In the genomic region with DNA sequence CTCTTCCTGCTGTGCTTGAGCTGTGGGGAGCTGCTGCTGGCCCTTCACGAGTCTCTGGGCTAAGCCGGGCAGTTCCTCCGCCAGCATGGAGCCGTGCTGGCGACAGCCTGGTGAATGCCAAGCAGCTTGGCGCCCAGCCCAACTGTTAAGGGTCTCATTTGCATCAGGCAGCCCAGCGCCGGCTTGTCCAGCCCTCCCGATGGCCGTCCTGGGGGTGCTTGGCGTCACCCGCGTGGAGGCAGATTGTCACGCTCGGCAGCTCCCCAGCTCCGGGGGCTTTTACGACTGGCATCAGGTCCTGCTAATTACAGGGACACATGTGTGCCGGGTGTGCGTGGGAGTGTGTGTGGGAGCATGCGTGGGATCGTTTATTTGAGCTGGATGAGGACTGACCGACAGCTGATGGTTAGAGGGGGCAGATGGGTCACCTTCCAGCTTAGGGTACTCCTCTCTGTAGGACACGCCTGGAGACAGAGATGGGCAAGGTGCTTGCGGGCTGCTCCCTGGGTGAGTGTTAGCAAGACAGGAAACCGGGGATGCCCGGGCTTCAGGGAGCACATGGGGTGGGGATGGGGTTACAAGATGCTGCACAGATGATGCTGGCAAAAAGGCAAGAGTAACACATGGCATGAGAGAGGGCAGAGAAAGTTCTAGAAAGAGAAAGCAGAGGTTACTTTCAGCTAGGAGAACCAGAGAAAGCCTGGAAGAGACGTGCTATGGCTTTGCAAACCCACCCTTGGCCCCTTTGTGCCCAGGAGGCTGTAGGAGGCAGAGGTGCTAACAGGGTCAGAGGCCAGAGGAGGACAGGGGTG, we compare ENCODE assay signal across 15 cellular contexts.
DNase-seq lines count a peak whose midpoint lies in the region; ATAC-seq and TF ChIP-seq lines count a peak whose summit lies in the region.
"Had no signal": no experiment of that assay in that cellular context is flagged by ENCODE, and none has a peak within 500 bp of the region (broad histone marks: within the 10 kb centered on the region; RNA-seq: fewer than 3 reads in every experiment).

No MANE protein-coding gene starts in this region.

- ATAC-seq in left cardiac atrium (peak in 1 of 2 donors; percentile 60), upper lobe of right lung (peak; percentile 55)
- ATAC-seq: A549, T-helper 17 cell had no signal

- peak; percentile 48 for DNase-seq in left cardiac atrium
- DNase-seq in right atrium auricular region (ENCODE audit: low spot score), result no peak
- DNase-seq in NCI-H345 treated with DMSO at 0.1 percent for 48 hours (lab: John Stamatoyannopoulos, UW; ENCODE audit: unreplicated experiment), result peak; percentile 55
- DNase-seq in coronary artery (ENCODE audit: low spot score), result no peak
- peak; percentile 83 for DNase-seq in upper lobe of right lung
- no peak for DNase-seq in effector CD8-positive, alpha-beta T cell (lab: John Stamatoyannopoulos, UW)
- no peak for DNase-seq in 8988T
- no peak for DNase-seq in SW480 (ENCODE audit: low spot score)
- DNase-seq: activated CD4-positive, alpha-beta T cell treated with anti-CD3 and anti-CD28 coated beads, Interleukin-2, amount 10 ng/mL, durations not matched to agents 7 days and 5 days; activated T-cell treated with anti-CD3 and anti-CD28 coated beads, Interleukin-2, amount 50 U/mL, for 48 hours; amniotic stem cell; MV-4-11; stimulated activated CD4-positive, alpha-beta T cell treated with anti-CD3 and anti-CD28 coated beads, Interleukin-12 subunit alpha, Interleukin-12 subunit beta, amount 100 ng/mL, for 4 hours; T-helper 17 cell had no signal

- H3K36me3 ChIP-seq in right atrium auricular region (no peaks in the 10 kb centered on the region), upper lobe of right lung (no peaks in the 10 kb centered on the region)

- H3K9me3 ChIP-seq in right atrium auricular region (no peaks in the 10 kb centered on the region), upper lobe of right lung (no peaks in the 10 kb centered on the region)
- H3K9me3 ChIP-seq: A549 had no signal

- no peaks in the 10 kb centered on the region for H3K4me1 ChIP-seq in right atrium auricular region
- no peaks in the 10 kb centered on the region for H3K4me1 ChIP-seq in upper lobe of right lung
- H3K4me1 ChIP-seq: A549 had no signal

- no peak overlapping the region for H3K27ac ChIP-seq in right atrium auricular region
- H3K27ac ChIP-seq in coronary artery, result no peak overlapping the region
- no peak overlapping the region for H3K27ac ChIP-seq in upper lobe of right lung
- H3K27ac ChIP-seq: A549 had no signal

- no peak overlapping the region for H3K4me3 ChIP-seq in right atrium auricular region
- H3K4me3 ChIP-seq in coronary artery, result peak overlapping the region; percentile 34
- no peak overlapping the region for H3K4me3 ChIP-seq in upper lobe of right lung
- H3K4me3 ChIP-seq: A549 had no signal

- H3K27me3 ChIP-seq in right atrium auricular region, result no peaks in the 10 kb centered on the region
- no peaks in the 10 kb centered on the region for H3K27me3 ChIP-seq in upper lobe of right lung

- TF ChIP-seq CTCF in right atrium auricular region (IDR thresholded peaks at IDR 0.05) (no peak), coronary artery (IDR thresholded peaks at IDR 0.05) (no peak), upper lobe of right lung (IDR thresholded peaks at IDR 0.05) (no peak)

- intact Hi-C loops in left cardiac atrium (cut with DNase I), result no loop called here
- intact Hi-C loops in upper lobe of right lung (cut with DNase I), result no loop called here

Comparison
In these comparisons a context has a peak if more than half of its experiments do, and no peak if none do; other contexts are left out.
1. DNase-seq: peak in left cardiac atrium (single experiment), NCI-H345 treated with DMSO at 0.1 percent for 48 hours (single experiment) and upper lobe of right lung (single experiment); none in right atrium auricular region (single experiment), coronary artery (single experiment), effector CD8-positive, alpha-beta T cell (single experiment), 8988T (single experiment) and SW480 (single experiment).